ENCODE assay signal across 28 cellular contexts in the genomic region with DNA sequence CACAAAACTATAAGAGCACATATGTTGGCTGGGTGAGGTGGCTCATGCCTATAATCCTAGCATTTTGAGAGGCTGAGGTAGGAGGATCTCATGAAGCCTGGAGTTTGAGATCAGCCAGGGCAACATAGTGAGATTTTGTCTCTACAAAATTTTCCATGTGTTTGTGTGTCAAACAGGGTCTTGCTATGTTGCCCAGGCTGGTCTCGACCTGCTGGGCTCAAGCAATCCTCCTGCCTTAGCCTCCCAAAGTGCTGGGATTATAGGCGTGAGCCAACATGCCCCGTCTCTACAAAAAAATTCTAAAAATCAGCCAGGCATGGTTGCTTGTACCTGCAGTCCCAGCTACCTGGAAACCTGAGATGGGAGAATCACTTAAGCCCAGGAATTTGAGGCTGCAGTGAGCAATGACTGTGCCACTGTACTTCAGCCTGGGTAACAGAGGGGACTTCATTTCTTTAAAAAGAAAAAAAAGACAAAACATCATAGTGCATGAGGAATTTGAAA. TPM values are rescaled to one million over a fixed set of nuclear protein-coding genes. Genes with fewer than 3 reads are reported as not detected.
DNase-seq lines count a peak whose midpoint lies in the region; ATAC-seq, FAIRE-seq and TF ChIP-seq lines count a peak whose summit lies in the region.
"Had no signal": no experiment of that assay in that cellular context is flagged by ENCODE, and none has a peak within 500 bp of the region (broad histone marks: within the 10 kb centered on the region; RNA-seq: fewer than 3 reads in every experiment).

No MANE protein-coding gene starts in this region.

- H3K4ac ChIP-seq in trophoblast cell (ENCODE audit: low read depth, low read length) = no peak overlapping the region

- no peak for DNase-seq in RWPE1 (ENCODE audit: low spot score)
- DNase-seq in K562 (ENCODE audit: extremely low read depth in 1 of 4, low spot score in 3 of 4) = no peak
- DNase-seq in trophoblast cell = peak; percentile 56 to 79
- no peak for DNase-seq in NCI-H2107 treated with DMSO at 0.1 percent for 48 hours (lab: John Stamatoyannopoulos, UW; ENCODE audit: unreplicated experiment)
- DNase-seq in activated naive CD4-positive, alpha-beta T cell treated with anti-CD3 and anti-CD28 coated beads, Interleukin-2, amount 50 U/mL, for 16 hours = no peak
- DNase-seq: 8988T; ACHN; BE2C; C1 segment of cervical spinal cord; CD4-positive, alpha-beta memory T cell; CD4-positive, CD25-positive, alpha-beta regulatory T cell; CD8-positive, alpha-beta memory T cell; COR-L47; DMS 273 treated with DMSO at 0.1 percent for 48 hours; DMS153; DMS53; DMS79; DND-41; EL; GDM1 had no signal

- H2BK120ac ChIP-seq in trophoblast cell (ENCODE audit: insufficient read depth, low read length, poor library complexity) = no peak overlapping the region

- WGBS in K562 (ENCODE audit: insufficient coverage, low coverage, missing lambda C conversion rate) = 97% methylated on average over 3 of the region's 3 CpGs
- no CpG with 5 or more reads among the region's 3 CpGs for WGBS in trophoblast cell (ENCODE audit: extremely low coverage, insufficient coverage, insufficient read length)

- H2AK5ac ChIP-seq in trophoblast cell (ENCODE audit: low read length) = no peak overlapping the region

- BruUV-seq in K562 (replicated peaks; lab: Mats Ljungman, UMichigan) = no TSS peak

- in situ Hi-C loops in K562 (cut with MboI) = no loop called here

- H3K4me1 ChIP-seq in HEK293 (ENCODE audit: control insufficient read depth, insufficient read depth, low read length) = no peaks in the 10 kb centered on the region
- H3K4me1 ChIP-seq in K562 (replicated peaks in 1 of 2; ENCODE audit: control insufficient read depth in 2 of 2, insufficient read depth in 2 of 2, low read length in 2 of 2) = no peaks in the 10 kb centered on the region
- peaks cover 0 to 2% of the 10 kb centered on the region in 2 experiments for H3K4me1 ChIP-seq in trophoblast cell (ENCODE audit: control insufficient read depth in 1 of 2, insufficient read depth in 2 of 2, low read length in 2 of 2)
- H3K4me1 ChIP-seq: BE2C, BLaER1 had no signal

- H4K91ac ChIP-seq in trophoblast cell (ENCODE audit: low read depth, low read length) = no peak overlapping the region

- H3K9me1 ChIP-seq in K562 (ENCODE audit: control insufficient read depth, insufficient read depth, low read length) = no peaks in the 10 kb centered on the region

- no peaks in the 10 kb centered on the region for H3K79me1 ChIP-seq in trophoblast cell (ENCODE audit: low read length)

- H3K9ac ChIP-seq in K562 (ENCODE audit: insufficient read depth in 1 of 2, low read depth in 2 of 2, low read length in 2 of 2) = no peak overlapping the region
- H3K9ac ChIP-seq in trophoblast cell (ENCODE audit: low read length) = no peak overlapping the region
- H3K9ac ChIP-seq: BLaER1 had no signal

- H4K12ac ChIP-seq in trophoblast cell (ENCODE audit: low read depth, low read length) = no peak overlapping the region

- no peaks in the 10 kb centered on the region for H4K20me1 ChIP-seq in K562 (replicated peaks; ENCODE audit: control insufficient read depth, insufficient read depth, low read length)

- TF ChIP-seq CTCF in HEK293 (tag by site-specific recombination; IDR thresholded peaks at IDR 0.05) (no peak), RWPE1 (conservative IDR thresholded peaks at IDR 0.05; ENCODE audit: low read depth) (no peak), K562 (IDR thresholded peaks at IDR 0.05 in 2 of 3, conservative IDR thresholded peaks at IDR 0.05 in 1 of 3; ENCODE audit: insufficient read depth in 2 of 3, low read depth in 1 of 3, low read length in 3 of 3) (no peak)

- H3K79me2 ChIP-seq in K562 (ENCODE audit: control insufficient read depth, insufficient read depth, low read length) (no peaks in the 10 kb centered on the region; the same call in 2 of the 3 replicates), trophoblast cell (ENCODE audit: control insufficient read depth, insufficient read depth, low read length, poor library complexity) (no peaks in the 10 kb centered on the region)

- H2BK5ac ChIP-seq in trophoblast cell (ENCODE audit: low read depth, low read length, poor library complexity) = no peak overlapping the region

- H4K8ac ChIP-seq in trophoblast cell (ENCODE audit: low read depth, low read length) = no peak overlapping the region

- H3K18ac ChIP-seq in trophoblast cell (ENCODE audit: low read length) = no peak overlapping the region

- CTCF ChIA-PET in HEK293 (lab: Yijun Ruan, JAX) (interaction anchor here (2.5 kb wide), 1 partner anchor 10 kb away, joined by 18 read pairs; no protein-coding TSS in a partner anchor), RWPE1 (lab: Yijun Ruan, JAX) (no interaction called here), K562 (lab: Yijun Ruan, JAX; ENCODE audit: low intra/inter-chr PET ratio) (no interaction called here)

- H3K4me3 ChIP-seq in HEK293 (ENCODE audit: low read depth, low read length) = no peak overlapping the region
- H3K4me3 ChIP-seq in K562 = no peak overlapping the region
- H3K4me3 ChIP-seq in trophoblast cell (ENCODE audit: low read depth, low read length) = no peak overlapping the region
- H3K4me3 ChIP-seq: BLaER1, GM12878 had no signal

- H3K4me2 ChIP-seq in K562 (ENCODE audit: insufficient read depth, low read length) (no peak overlapping the region), trophoblast cell (ENCODE audit: low read length) (no peak overlapping the region)
- H3K4me2 ChIP-seq: BLaER1 had no signal

- H3K9me3 ChIP-seq in HEK293 (ENCODE audit: control insufficient read depth, insufficient read depth, low read depth, low read length) (no peaks in the 10 kb centered on the region), K562 (replicated peaks; ENCODE audit: control insufficient read depth, insufficient read depth, low read depth, low read length) (no peaks in the 10 kb centered on the region), trophoblast cell (ENCODE audit: insufficient read depth, low read depth, low read length) (no peaks in the 10 kb centered on the region)
- H3K9me3 ChIP-seq: BE2C, BLaER1 had no signal

- POLR2A ChIA-PET in HEK293 (lab: Yijun Ruan, JAX) = no interaction called here
- POLR2A ChIA-PET in RWPE1 (lab: Yijun Ruan, JAX; ENCODE audit: low non-redundant PET) = no interaction called here
- POLR2A ChIA-PET in K562 (lab: Yijun Ruan, JAX) = interaction anchor here (0.7 kb wide), 1 partner anchor 22 kb away, joined by 3 read pairs; no protein-coding TSS in a partner anchor

- H3K36me3 ChIP-seq in HEK293 (ENCODE audit: control insufficient read depth in 2 of 2, insufficient read depth in 1 of 2, low read length in 2 of 2) (peaks cover 79 to 99% of the 10 kb centered on the region in 2 experiments), K562 (ENCODE audit: control insufficient read depth, insufficient read depth, low read length) (peaks cover 96% of the 10 kb centered on the region), trophoblast cell (ENCODE audit: control insufficient read depth in 1 of 2, insufficient read depth in 2 of 2, low read length in 2 of 2) (peaks cover 47 to 55% of the 10 kb centered on the region in 2 experiments)

- no peak overlapping the region for H3K14ac ChIP-seq in trophoblast cell (ENCODE audit: low read length)

- no peak for TF ChIP-seq POLR2A in K562 (conservative IDR thresholded peaks at IDR 0.05)

- intact Hi-C loops in K562 (cut with micrococcal nuclease) = no loop called here

- no peak overlapping the region for H3K23ac ChIP-seq in trophoblast cell (ENCODE audit: low read length)

- no peak for TF ChIP-seq EP300 in K562 (IDR thresholded peaks at IDR 0.05; ENCODE audit: low read length)

- ATAC-seq in K562 (no peak), HG03378 (IDR thresholded peaks at IDR 0.05; ENCODE audit: unreplicated experiment) (no peak)
- ATAC-seq: GM12878 had no signal

- TF ChIP-seq RAD21 in K562 (CRISPR knock-in tag; conservative IDR thresholded peaks at IDR 0.05 in 1 of 2, IDR thresholded peaks at IDR 0.05 in 1 of 2) = no peak

- H3K27ac ChIP-seq in HEK293 (ENCODE audit: extremely low read depth, low read depth, low read length) (no peak overlapping the region), RWPE1 (0 out of 2 replicates have a peak overlapping the region, but pooled peaks have one; percentile 32), K562 (ENCODE audit: extremely low read depth, low read depth, low read length) (no peak overlapping the region), trophoblast cell (ENCODE audit: low read depth, low read length) (no peak overlapping the region)
- H3K27ac ChIP-seq: BLaER1 had no signal

- FAIRE-seq in K562 (lab: Jason Lieb, UNC) = no peak
- FAIRE-seq: A204.1, GM12878, GM12892, GM19239 had no signal

- no peaks in the 10 kb centered on the region for H3K27me3 ChIP-seq in K562 (ENCODE audit: control insufficient read depth in 2 of 2, insufficient read depth in 2 of 2, low read length in 2 of 2)
- no peaks in the 10 kb centered on the region for H3K27me3 ChIP-seq in trophoblast cell (ENCODE audit: insufficient read depth, low read length)
- H3K27me3 ChIP-seq: BE2C, BLaER1 had no signal

- H2AFZ ChIP-seq in K562 (ENCODE audit: low read depth, low read length) = no peak overlapping the region
- H2AFZ ChIP-seq in trophoblast cell (ENCODE audit: insufficient read depth, low read length, poor library complexity) = no peak overlapping the region

- H2BK12ac ChIP-seq in trophoblast cell (ENCODE audit: low read length) = no peak overlapping the region

TF ChIP-seq in HEK293, 187 proteins besides CTCF, POLR2A, EP300 and RAD21:
- TF ChIP-seq ZNF677 (tag by site-specific recombination; IDR thresholded peaks at IDR 0.05) = no peak
- peak; percentile 70 for TF ChIP-seq ZNF121 (tag by site-specific recombination; IDR thresholded peaks at IDR 0.05)

TF ChIP-seq in K562, 482 proteins besides CTCF, POLR2A, EP300 and RAD21:
- TF ChIP-seq ZNF121 (CRISPR knock-in tag; conservative IDR thresholded peaks at IDR 0.05) (peak; percentile 72), NFIC (IDR thresholded peaks at IDR 0.05) (no peak)

RNA-seq across cellular contexts. Expression of gene FZD9, which starts 28.3 kb away (rescaled TPM):
- total RNA-seq in K562 (2011; cell fraction: chromatin; rRNA removed; ENCODE audit: low replicate concordance) = 0.28 and 2.8 TPM in 2 replicates
- 5.0 and 5.1 TPM in 2 replicates for total RNA-seq in K562 (2011; cell fraction: nucleolus; rRNA removed)
- total RNA-seq in K562 (2011; cell fraction: nucleoplasm; rRNA removed) = 1.1 and 1.6 TPM in 2 replicates
- total RNA-seq in K562 (2014; rRNA removed) (2.1 and 2.7 TPM in 2 replicates), K562 (2014; rRNA removed; fragmentation: Illumina TruSeq; extraction: Trizol) (0.10 and 0.11 TPM in 2 replicates), K562 (2015; rRNA removed; fragmentation: Illumina TruSeq; extraction: Trizol) (0.33 and 0.34 TPM in 2 replicates), K562 (2021) (1.7 TPM in 2 replicates)
- polyA plus RNA-seq in K562 (2011; rRNA removed) (0.27 and 0.32 TPM in 2 replicates), K562 (2014; fragmentation: Illumina TruSeq; extraction: Trizol) (0.07 and 0.33 TPM in 2 replicates), K562 (2014; fragmentation: Nextera tagmentation; extraction: Ambion mirVana) (not detected), K562 (2014; rRNA removed) (0.46 and 0.82 TPM in 2 replicates)
- polyA plus RNA-seq in K562 (2011; cell fraction: cytosol; rRNA removed) = 0.44 and 2.1 TPM in 2 replicates
- polyA plus RNA-seq in K562 (2011; cell fraction: nucleus; rRNA removed) = 0.35 and 0.71 TPM in 2 replicates
- polyA plus RNA-seq in K562 (2012) = 0.32 and 0.55 TPM in 2 replicates
- 0.15 and 0.21 TPM in 2 replicates for polyA minus RNA-seq in K562 (2011; rRNA and poly(A)+ RNA removed)
- polyA minus RNA-seq in K562 (2011; cell fraction: cytosol; rRNA and poly(A)+ RNA removed) = 0.91 and 0.95 TPM in 2 replicates
- 2.2 and 2.4 TPM in 2 replicates for polyA minus RNA-seq in K562 (2011; cell fraction: nucleus; rRNA and poly(A)+ RNA removed)
- 0.07 TPM in 2 replicates for polyA plus RNA-seq in trophoblast cell (2013)
- total RNA-seq: CD4-positive, alpha-beta memory T cell; CD4-positive, CD25-positive, alpha-beta regulatory T cell; G401; GM12878 had no signal
- polyA plus RNA-seq: CD4-positive, alpha-beta memory T cell; CD8-positive, alpha-beta memory T cell had no signal

Comparison
In these comparisons a context has a peak if more than half of its experiments do, and no peak if none do; other contexts are left out.
1. DNase-seq: peak in trophoblast cell (2 of 2); none in RWPE1 (single experiment), K562 (0 of 4), NCI-H2107 treated with DMSO at 0.1 percent for 48 hours (single experiment) and activated naive CD4-positive, alpha-beta T cell treated with anti-CD3 and anti-CD28 coated beads, Interleukin-2, amount 50 U/mL, for 16 hours (single experiment).
2. Of the 44 proteins assayed by ChIP-seq in both K562 and HEK293: peak only in K562: none; only in HEK293: none; in both: ZNF121; in neither: 43.